Comparison of ENCODE assay signal across 1 cellular context in genomic region chr7:128763541-128763940, GRCh38.
TF ChIP-seq lines count a peak whose summit lies in the region.

No MANE protein-coding gene starts in this region.

TF ChIP-seq in GM12878, 131 proteins besides CTCF, POLR2A, EP300 and RAD21:
- TF ChIP-seq E2F4 (IDR thresholded peaks at IDR 0.05; ENCODE audit: low read depth, low read length), result no peak
- TF ChIP-seq PML (IDR thresholded peaks at IDR 0.05; ENCODE audit: low read length), result no peak
- no peak for TF ChIP-seq ZNF687 (IDR thresholded peaks at IDR 0.05)
- no peak for TF ChIP-seq SRF (IDR thresholded peaks at IDR 0.05; ENCODE audit: low read depth in 2 of 2, low read length in 2 of 2)
- TF ChIP-seq NFXL1 (IDR thresholded peaks at IDR 0.05; ENCODE audit: borderline replicate concordance), result no peak
- TF ChIP-seq ZBTB33 (IDR thresholded peaks at IDR 0.05), result no peak
- no peak for TF ChIP-seq RB1 (IDR thresholded peaks at IDR 0.05; ENCODE audit: borderline replicate concordance)
